1 cellular context compared by ENCODE assay signal in the genomic region with DNA sequence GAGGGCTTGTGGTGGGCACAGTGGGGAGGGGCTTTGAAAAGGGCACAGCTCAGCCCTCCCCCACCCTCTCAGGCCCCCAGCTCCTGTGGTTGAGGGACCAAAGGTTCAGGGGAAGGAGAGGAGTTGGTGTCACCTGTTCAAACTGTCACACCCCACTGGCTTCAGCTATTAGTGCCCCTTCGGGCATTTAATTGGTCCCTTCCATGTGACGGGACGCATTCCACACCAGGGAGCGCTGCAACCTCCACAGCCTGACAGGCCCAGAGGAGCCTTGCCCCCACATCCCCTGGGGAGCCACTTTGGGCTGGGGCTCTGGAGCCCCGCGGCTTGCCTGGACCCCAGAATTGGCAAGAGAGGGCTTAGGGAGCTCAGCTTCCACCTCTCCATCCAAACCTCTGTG.
TF ChIP-seq lines count a peak whose summit lies in the region.

No MANE protein-coding gene starts in this region.

TF ChIP-seq in Ishikawa, 13 proteins besides CTCF, POLR2A, EP300 and RAD21 (continued from another document):
- TF ChIP-seq, protein P1, sequence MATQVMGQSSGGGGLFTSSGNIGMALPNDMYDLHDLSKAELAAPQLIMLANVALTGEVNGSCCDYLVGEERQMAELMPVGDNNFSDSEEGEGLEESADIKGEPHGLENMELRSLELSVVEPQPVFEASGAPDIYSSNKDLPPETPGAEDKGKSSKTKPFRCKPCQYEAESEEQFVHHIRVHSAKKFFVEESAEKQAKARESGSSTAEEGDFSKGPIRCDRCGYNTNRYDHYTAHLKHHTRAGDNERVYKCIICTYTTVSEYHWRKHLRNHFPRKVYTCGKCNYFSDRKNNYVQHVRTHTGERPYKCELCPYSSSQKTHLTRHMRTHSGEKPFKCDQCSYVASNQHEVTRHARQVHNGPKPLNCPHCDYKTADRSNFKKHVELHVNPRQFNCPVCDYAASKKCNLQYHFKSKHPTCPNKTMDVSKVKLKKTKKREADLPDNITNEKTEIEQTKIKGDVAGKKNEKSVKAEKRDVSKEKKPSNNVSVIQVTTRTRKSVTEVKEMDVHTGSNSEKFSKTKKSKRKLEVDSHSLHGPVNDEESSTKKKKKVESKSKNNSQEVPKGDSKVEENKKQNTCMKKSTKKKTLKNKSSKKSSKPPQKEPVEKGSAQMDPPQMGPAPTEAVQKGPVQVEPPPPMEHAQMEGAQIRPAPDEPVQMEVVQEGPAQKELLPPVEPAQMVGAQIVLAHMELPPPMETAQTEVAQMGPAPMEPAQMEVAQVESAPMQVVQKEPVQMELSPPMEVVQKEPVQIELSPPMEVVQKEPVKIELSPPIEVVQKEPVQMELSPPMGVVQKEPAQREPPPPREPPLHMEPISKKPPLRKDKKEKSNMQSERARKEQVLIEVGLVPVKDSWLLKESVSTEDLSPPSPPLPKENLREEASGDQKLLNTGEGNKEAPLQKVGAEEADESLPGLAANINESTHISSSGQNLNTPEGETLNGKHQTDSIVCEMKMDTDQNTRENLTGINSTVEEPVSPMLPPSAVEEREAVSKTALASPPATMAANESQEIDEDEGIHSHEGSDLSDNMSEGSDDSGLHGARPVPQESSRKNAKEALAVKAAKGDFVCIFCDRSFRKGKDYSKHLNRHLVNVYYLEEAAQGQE (IDR thresholded peaks at IDR 0.05; ENCODE audit: low read depth): no peak
- no peak for TF ChIP-seq NFIC (IDR thresholded peaks at IDR 0.05)
TF ChIP-seq in Ishikawa: peak in this region for 5.
